ENCODE assay signal across 29 cellular contexts in genomic region chr4:168876106-168876505, GRCh38.
A peak's percentile ranks its signal among the peaks of the same experiment; 100 is the strongest.
DNase-seq lines count a peak whose midpoint lies in the region; ATAC-seq and TF ChIP-seq lines count a peak whose summit lies in the region.
"Had no signal": no experiment of that assay in that cellular context is flagged by ENCODE, and none has a peak within 500 bp of the region (broad histone marks: within the 10 kb centered on the region; RNA-seq: fewer than 3 reads in every experiment).

No MANE protein-coding gene starts in this region.

- H3K36me3 Mint-ChIP-seq in neural crest cell (ENCODE audit: low read depth) (peaks cover 9% of the 10 kb centered on the region), type B pancreatic cell (peaks cover 45% of the 10 kb centered on the region)
- H3K36me3 Mint-ChIP-seq in activated naive CD8-positive, alpha-beta T cell treated with anti-CD3 and anti-CD28 coated beads, Interleukin-2, amount 50 U/mL, for 24 hours (ENCODE audit: low read depth) = no peaks in the 10 kb centered on the region
- H3K36me3 Mint-ChIP-seq: T-cell had no signal

- H3K27me3 Mint-ChIP-seq in neural crest cell (ENCODE audit: low read depth) (peaks cover 8% of the 10 kb centered on the region), type B pancreatic cell (peaks cover 12% of the 10 kb centered on the region)
- H3K27me3 Mint-ChIP-seq in activated naive CD8-positive, alpha-beta T cell treated with anti-CD3 and anti-CD28 coated beads, Interleukin-2, amount 50 U/mL, for 24 hours = peaks cover 55% of the 10 kb centered on the region

- peak overlapping the region; percentile 72 for H3K4me3 Mint-ChIP-seq in neural crest cell
- peak overlapping the region; percentile 34 for H3K4me3 Mint-ChIP-seq in type B pancreatic cell
- H3K4me3 Mint-ChIP-seq in activated naive CD8-positive, alpha-beta T cell treated with anti-CD3 and anti-CD28 coated beads, Interleukin-2, amount 50 U/mL, for 24 hours = no peak overlapping the region
- H3K4me3 Mint-ChIP-seq: B cell; central memory CD8-positive, alpha-beta T cell had no signal

- H3K9me3 ChIP-seq in breast epithelium = no peaks in the 10 kb centered on the region
- no peaks in the 10 kb centered on the region for H3K9me3 ChIP-seq in mammary epithelial cell (replicated peaks; ENCODE audit: insufficient read depth, low read length)

- dilution Hi-C loops in mammary epithelial cell (cut with HindIII; ENCODE audit: low sequenced_read_pairs) = no loop called here

- WGBS in mammary epithelial cell (ENCODE audit: low coverage, missing lambda C conversion rate) = 54% methylated on average over 1 of the region's 1 CpG

- no peak overlapping the region for H3K27ac Mint-ChIP-seq in neural crest cell (ENCODE audit: unreplicated experiment)
- H3K27ac Mint-ChIP-seq in type B pancreatic cell = peak overlapping the region; percentile 51
- no peak overlapping the region for H3K27ac Mint-ChIP-seq in activated naive CD8-positive, alpha-beta T cell treated with anti-CD3 and anti-CD28 coated beads, Interleukin-2, amount 50 U/mL, for 24 hours
- H3K27ac Mint-ChIP-seq: B cell, T-cell had no signal

- H3K27me3 ChIP-seq in breast epithelium (no peaks in the 10 kb centered on the region), mammary epithelial cell (ENCODE audit: insufficient read depth, low read length) (no peaks in the 10 kb centered on the region)
- H3K27me3 ChIP-seq: foreskin keratinocyte had no signal

- CTCF ChIA-PET in mammary epithelial cell (lab: Charles Lee; ENCODE audit: low non-redundant PET) = no interaction called here

- peaks cover 99% of the 10 kb centered on the region for H3K79me2 ChIP-seq in mammary epithelial cell (ENCODE audit: insufficient read depth, low read length)

- no peaks in the 10 kb centered on the region for H4K20me1 ChIP-seq in mammary epithelial cell (ENCODE audit: insufficient read depth, low read length)

- no peak for TF ChIP-seq POLR2A in breast epithelium (IDR thresholded peaks at IDR 0.05)

- H3K9ac ChIP-seq in mammary epithelial cell (ENCODE audit: insufficient read depth, low read length) = no peak overlapping the region
- H3K9ac ChIP-seq: parathyroid adenoma had no signal

- H3K4me1 ChIP-seq in breast epithelium (peaks cover 0 to 6% of the 10 kb centered on the region in 2 donors), mammary epithelial cell (ENCODE audit: insufficient read depth, low read length) (peaks cover 17% of the 10 kb centered on the region)
- H3K4me1 ChIP-seq: parathyroid adenoma had no signal

- no peak overlapping the region for H3K4me3 ChIP-seq in breast epithelium
- no peak overlapping the region for H3K4me3 ChIP-seq in mammary epithelial cell (replicated peaks in 1 of 3; ENCODE audit: insufficient read depth in 1 of 3, low read depth in 2 of 3, low read length in 3 of 3)
- H3K4me3 ChIP-seq: lung had no signal

- intact Hi-C loops in breast epithelium (cut with DNase I; ENCODE audit: low total_unique reads) = no loop called here
- intact Hi-C loops in mammary epithelial cell (cut with micrococcal nuclease) = loop anchor here (5.0 to 10.0 kb wide), 2 partner anchors 289 to 361 kb away; no protein-coding TSS in a partner anchor

- H3K4me1 Mint-ChIP-seq in neural crest cell (peaks cover 62% of the 10 kb centered on the region), type B pancreatic cell (ENCODE audit: unreplicated experiment) (peaks cover 35% of the 10 kb centered on the region)
- H3K4me1 Mint-ChIP-seq in activated naive CD8-positive, alpha-beta T cell treated with anti-CD3 and anti-CD28 coated beads, Interleukin-2, amount 50 U/mL, for 24 hours = peaks cover 8% of the 10 kb centered on the region

- DNase-seq in breast epithelium (ENCODE audit: low spot score in 2 of 2) (no peak), mammary epithelial cell (no peak), epidermal melanocyte (ENCODE audit: insufficient read length, low spot score) (peak; percentile 64), neural crest cell (ENCODE audit: low read depth, low spot score) (no peak), type B pancreatic cell (ENCODE audit: extremely low spot score, unreplicated experiment) (no peak), RPMI8226 (no peak)
- no peak for DNase-seq in activated naive CD8-positive, alpha-beta T cell treated with anti-CD3 and anti-CD28 coated beads, Interleukin-2, amount 50 U/mL, for 24 hours
- DNase-seq: activated CD4-positive, alpha-beta T cell treated with anti-CD3 and anti-CD28 coated beads for 48 hours; activated naive CD4-positive, alpha-beta T cell treated with anti-CD3 and anti-CD28 coated beads, Interleukin-2, amount 50 U/mL, for 16 hours; anterior cingulate cortex; DND-41; foreskin keratinocyte; hypothalamus; islet precursor cell; NCI-H1105; NCI-H2029 treated with DMSO at 0.1 percent for 48 hours; NCI-H226; NCI-H748 treated with DMSO at 0.1 percent for 48 hours; SHP77 treated with DMSO at 0.1 percent for 48 hours; stimulated activated CD4-positive, alpha-beta T cell treated with anti-CD3 and anti-CD28 coated beads, Interleukin-1b, Interleukin-23, amount 100 ng/mL, for 48 hours; T-cell had no signal

- H3K27ac ChIP-seq in breast epithelium (peak overlapping the region; percentile 22 to 27), mammary epithelial cell (ENCODE audit: insufficient read depth, low read depth, low read length) (no peak overlapping the region)
- H3K27ac ChIP-seq: 22Rv1, epithelial cell of prostate, foreskin keratinocyte, parathyroid adenoma had no signal

- no peaks in the 10 kb centered on the region for H3K36me3 ChIP-seq in breast epithelium
- H3K36me3 ChIP-seq in mammary epithelial cell (ENCODE audit: insufficient read depth, low read length) = peaks cover 13% of the 10 kb centered on the region

- no peak for TF ChIP-seq CTCF in breast epithelium (IDR thresholded peaks at IDR 0.05)
- TF ChIP-seq CTCF in mammary epithelial cell (conservative IDR thresholded peaks at IDR 0.05 in 1 of 2, IDR thresholded peaks at IDR 0.05 in 1 of 2; ENCODE audit: extremely low read depth in 1 of 2, insufficient read depth in 1 of 2, low read depth in 1 of 2, low read length in 2 of 2) = no peak
- no peak for TF ChIP-seq CTCF in neural crest cell (conservative IDR thresholded peaks at IDR 0.05)
- TF ChIP-seq CTCF in type B pancreatic cell (conservative IDR thresholded peaks at IDR 0.05) = no peak

- ATAC-seq in activated naive CD8-positive, alpha-beta T cell treated with anti-CD3 and anti-CD28 coated beads, Interleukin-2, amount 50 U/mL, for 24 hours = no peak
- no peak for ATAC-seq in activated CD4-positive, CD25-positive, alpha-beta regulatory T cell treated with anti-CD3 and anti-CD28 coated beads, Interleukin-2, amount 50 U/mL, for 24 hours
- ATAC-seq: foreskin keratinocyte, HepG2, T-cell had no signal

- in situ Hi-C loops in mammary epithelial cell (cut with MboI; ENCODE audit: low sequenced_read_pairs in 2 of 2) = no loop called here

- H3K4me2 ChIP-seq in mammary epithelial cell (ENCODE audit: insufficient read depth, low read depth, low read length) = no peak overlapping the region

- BruUV-seq in mammary epithelial cell (replicated peaks; lab: Mats Ljungman, UMichigan) = no TSS peak

- H3K9me3 Mint-ChIP-seq in neural crest cell (no peaks in the 10 kb centered on the region), type B pancreatic cell (no peaks in the 10 kb centered on the region)
- H3K9me3 Mint-ChIP-seq in activated naive CD8-positive, alpha-beta T cell treated with anti-CD3 and anti-CD28 coated beads, Interleukin-2, amount 50 U/mL, for 24 hours = no peaks in the 10 kb centered on the region
- H3K9me3 Mint-ChIP-seq: central memory CD8-positive, alpha-beta T cell; T-cell had no signal

- H2AFZ ChIP-seq in mammary epithelial cell (ENCODE audit: low read depth, low read length) = no peak overlapping the region
- H2AFZ ChIP-seq: parathyroid adenoma had no signal
